ENCODE assay signal across 12 cellular contexts in the genomic region with DNA sequence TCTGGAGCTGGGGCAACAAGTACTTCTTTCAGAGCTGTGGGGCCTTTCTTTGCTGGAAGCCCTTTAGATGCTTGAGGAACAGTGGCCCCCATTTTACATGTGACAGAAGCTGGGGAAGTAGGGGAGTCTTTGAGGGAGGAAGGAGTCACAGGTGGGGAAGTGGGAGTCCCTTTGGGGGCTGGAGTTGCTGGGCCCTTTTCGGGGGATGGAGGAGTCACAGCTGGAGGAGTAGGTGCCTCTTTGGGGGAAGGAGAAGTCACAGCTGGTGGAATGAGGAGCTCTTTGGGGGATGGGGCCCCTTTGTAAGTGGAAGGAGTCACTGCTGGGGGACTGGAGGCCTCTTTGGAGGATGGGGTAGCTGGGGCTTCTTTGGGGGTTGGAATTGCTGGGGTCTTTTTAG. TPM values are rescaled to one million over a fixed set of nuclear protein-coding genes. Genes with fewer than 3 reads are reported as not detected.
DNase-seq lines count a peak whose midpoint lies in the region; ATAC-seq and TF ChIP-seq lines count a peak whose summit lies in the region.
"Had no signal": no experiment of that assay in that cellular context is flagged by ENCODE, and none has a peak within 500 bp of the region (broad histone marks: within the 10 kb centered on the region; RNA-seq: fewer than 3 reads in every experiment).

No MANE protein-coding gene starts in this region.

- peak overlapping the region; percentile 7 for H3K4me3 Mint-ChIP-seq in activated T-cell treated with anti-CD3 and anti-CD28 coated beads, Interleukin-2, amount 50 U/mL, for 72 hours

- peaks cover 49% of the 10 kb centered on the region for H4K20me1 ChIP-seq in SU-DHL-6 (ENCODE audit: low read depth, low read length)

- peaks cover 55% of the 10 kb centered on the region for H3K4me1 Mint-ChIP-seq in activated T-cell treated with anti-CD3 and anti-CD28 coated beads, Interleukin-2, amount 50 U/mL, for 72 hours (ENCODE audit: low read depth)

- H3K4me1 ChIP-seq in iPS-20b (ENCODE audit: insufficient read depth, low read length) = peaks cover 24% of the 10 kb centered on the region; the same call in 1 of the 2 replicates
- H3K4me1 ChIP-seq in thymus (ENCODE audit: control insufficient read depth, insufficient read depth, low read length) = peaks cover 37% of the 10 kb centered on the region
- peaks cover 35 to 68% (median 46%) of the 10 kb centered on the region in 4 donors for H3K4me1 ChIP-seq in upper lobe of left lung

- peaks cover 27% of the 10 kb centered on the region for H3K36me3 ChIP-seq in SU-DHL-6 (ENCODE audit: low read length)
- peaks cover 86% of the 10 kb centered on the region for H3K36me3 ChIP-seq in iPS-20b (ENCODE audit: insufficient read depth, low read depth, low read length)
- peaks cover 64% of the 10 kb centered on the region for H3K36me3 ChIP-seq in thymus (ENCODE audit: control insufficient read depth, insufficient read depth)
- H3K36me3 ChIP-seq in upper lobe of left lung = peaks cover 28 to 76% (median 47%) of the 10 kb centered on the region in 4 donors

- TF ChIP-seq POLR2A in upper lobe of left lung (IDR thresholded peaks at IDR 0.05) = no peak

- H3K4me2 ChIP-seq in SU-DHL-6 (ENCODE audit: low read depth, low read length, poor library complexity, severe bottlenecking) = no peak overlapping the region

- no peak overlapping the region for H3K9ac ChIP-seq in SU-DHL-6 (ENCODE audit: low read length)
- H3K9ac ChIP-seq in iPS-20b (ENCODE audit: low read depth, low read length) = 0 out of 2 replicates have a peak overlapping the region, but pooled peaks have one; percentile 23

- peaks cover 42% of the 10 kb centered on the region for H3F3A ChIP-seq in SU-DHL-6 (ENCODE audit: insufficient read depth)

- 14% methylated on average over 1 of the region's 1 CpG for WGBS in thymus
- WGBS in upper lobe of left lung, 2 donors = 39 to 64% methylated on average over 1 of the region's 1 CpG

- H3K9me3 Mint-ChIP-seq in activated T-cell treated with anti-CD3 and anti-CD28 coated beads, Interleukin-2, amount 50 U/mL, for 72 hours = no peaks in the 10 kb centered on the region

- H3K4me3 ChIP-seq in SU-DHL-6 (ENCODE audit: insufficient read depth, low read length, poor library complexity, severe bottlenecking) = no peak overlapping the region
- H3K4me3 ChIP-seq in iPS-20b (ENCODE audit: low read length) = no peak overlapping the region
- H3K4me3 ChIP-seq in thymus (ENCODE audit: low read length) = no peak overlapping the region
- no peak overlapping the region for H3K4me3 ChIP-seq in upper lobe of left lung

- peaks cover 27 to 61% of the 10 kb centered on the region in 2 donors for H3K36me3 Mint-ChIP-seq in activated T-cell treated with anti-CD3 and anti-CD28 coated beads, Interleukin-2, amount 50 U/mL, for 72 hours (ENCODE audit: insufficient read depth in 2 of 2)

- H3K9me2 ChIP-seq in SU-DHL-6 (replicated peaks; ENCODE audit: insufficient read depth, low read length) = no peaks in the 10 kb centered on the region

- no peak overlapping the region for H2AFZ ChIP-seq in SU-DHL-6 (ENCODE audit: low read depth, low read length, severe bottlenecking)

- H3K27ac ChIP-seq in SU-DHL-6 (ENCODE audit: low read depth, low read length) = peak overlapping the region; percentile 46; the same call in 1 of the 2 replicates
- no peak overlapping the region for H3K27ac ChIP-seq in iPS-20b (ENCODE audit: low read length)
- peak overlapping the region; percentile 20 for H3K27ac ChIP-seq in thymus (ENCODE audit: low read depth)
- no peak overlapping the region for H3K27ac ChIP-seq in upper lobe of left lung

- peaks cover 56% of the 10 kb centered on the region for H3K79me2 ChIP-seq in SU-DHL-6 (ENCODE audit: insufficient read depth, low read length)

- H3K27me3 ChIP-seq in SU-DHL-6 (ENCODE audit: low read length) = no peaks in the 10 kb centered on the region
- H3K27me3 ChIP-seq in iPS-20b (ENCODE audit: insufficient read depth, low read length) = no peaks in the 10 kb centered on the region
- no peaks in the 10 kb centered on the region for H3K27me3 ChIP-seq in thymus (ENCODE audit: control insufficient read depth, insufficient read depth)
- no peaks in the 10 kb centered on the region for H3K27me3 ChIP-seq in upper lobe of left lung

- TF ChIP-seq CTCF in SU-DHL-6 (IDR thresholded peaks at IDR 0.05; ENCODE audit: insufficient read depth, low read length, poor library complexity, severe bottlenecking) = no peak
- TF ChIP-seq CTCF in upper lobe of left lung (IDR thresholded peaks at IDR 0.05) = no peak

- TF ChIP-seq EP300 in upper lobe of left lung (IDR thresholded peaks at IDR 0.05) = no peak

- no peaks in the 10 kb centered on the region for H3K27me3 Mint-ChIP-seq in activated T-cell treated with anti-CD3 and anti-CD28 coated beads, Interleukin-2, amount 50 U/mL, for 72 hours (ENCODE audit: low read depth)

- peak overlapping the region; percentile 67 for H3K27ac Mint-ChIP-seq in activated T-cell treated with anti-CD3 and anti-CD28 coated beads, Interleukin-2, amount 50 U/mL, for 72 hours

- no peak for DNase-seq in activated T-cell treated with anti-CD3 and anti-CD28 coated beads, Interleukin-2, amount 50 U/mL, for 72 hours
- no peak for DNase-seq in activated T-cell treated with anti-CD3 and anti-CD28 coated beads, Interleukin-2, amount 50 U/mL, for 48 hours
- no peak for DNase-seq in upper lobe of left lung
- DNase-seq: cortex of kidney; foreskin fibroblast; kidney glomerular epithelial cell; stimulated activated CD4-positive, alpha-beta T cell treated with anti-CD3 and anti-CD28 coated beads, Interleukin-2, amount 100 ng/mL, for 24 hours had no signal

- ATAC-seq in activated T-cell treated with anti-CD3 and anti-CD28 coated beads, Interleukin-2, amount 50 U/mL, for 72 hours (replicated peaks in 1 of 2) = no peak
- ATAC-seq in HG02571 (IDR thresholded peaks at IDR 0.05; ENCODE audit: unreplicated experiment) = no peak
- ATAC-seq in upper lobe of left lung (ENCODE audit: low FRiP score in 2 of 2) = no peak
- no peak for ATAC-seq in HG02798 (IDR thresholded peaks at IDR 0.05; ENCODE audit: poor library complexity, unreplicated experiment)

- H3K9me3 ChIP-seq in SU-DHL-6 (ENCODE audit: insufficient read depth, low read length) = no peaks in the 10 kb centered on the region
- H3K9me3 ChIP-seq in iPS-20b (ENCODE audit: insufficient read depth, low read depth, low read length) = no peaks in the 10 kb centered on the region
- H3K9me3 ChIP-seq in thymus (ENCODE audit: control insufficient read depth) = no peaks in the 10 kb centered on the region
- no peaks in the 10 kb centered on the region for H3K9me3 ChIP-seq in upper lobe of left lung

RNA-seq across cellular contexts. Expression of a gene that starts 8.6 kb away (rescaled TPM):
- 100 to 1,000 TPM; 903 to 922 TPM for total RNA-seq in activated T-cell treated with anti-CD3 and anti-CD28 coated beads, Interleukin-2, amount 50 U/mL, for 72 hours
- polyA plus RNA-seq in thymus = 3,035 TPM
- total RNA-seq in upper lobe of left lung = 100 to 1,000 TPM; 419 to 868 (median 611) TPM

RNA-seq across cellular contexts. Expression of a gene that starts 28.4 kb away (rescaled TPM):
- total RNA-seq in activated T-cell treated with anti-CD3 and anti-CD28 coated beads, Interleukin-2, amount 50 U/mL, for 72 hours = 100 to 1,000 TPM; 166 to 192 TPM
- polyA plus RNA-seq in thymus = 161 TPM
- 100 to 1,000 TPM in 3 of 6 donors, 10 to 100 TPM in 3; 41.9 to 156 (median 105) TPM for total RNA-seq in upper lobe of left lung

RNA-seq across cellular contexts. Expression of a gene that starts 35.7 kb away (rescaled TPM):
- total RNA-seq in activated T-cell treated with anti-CD3 and anti-CD28 coated beads, Interleukin-2, amount 50 U/mL, for 72 hours = 10 to 100 TPM; 84.5 to 96.4 TPM
- polyA plus RNA-seq in thymus = 6.9 TPM
- 10 to 100 TPM in 1 of 6 donors, 1 to 10 TPM in 5; 3.5 to 19.9 (median 8.4) TPM for total RNA-seq in upper lobe of left lung

RNA-seq across cellular contexts. Expression of a gene that starts 46.7 kb away (rescaled TPM):
- total RNA-seq in activated T-cell treated with anti-CD3 and anti-CD28 coated beads, Interleukin-2, amount 50 U/mL, for 72 hours = 1 to 10 TPM; 6.6 to 7.3 TPM
- polyA plus RNA-seq in thymus = 0.62 TPM
- 100 to 1,000 TPM in 2 of 6 donors, 10 to 100 TPM in 4; 45.2 to 123 (median 73.5) TPM for total RNA-seq in upper lobe of left lung

Comparison
In these comparisons a context has a peak if more than half of its experiments do, and no peak if none do; other contexts are left out.
1. H3K27ac ChIP-seq: peak in SU-DHL-6 (single experiment) and thymus (single experiment); none in iPS-20b (single experiment) and upper lobe of left lung (0 of 4).
2. RNA of a gene that starts 35.7 kb away (total RNA-seq): 84.5 to 96.4 TPM in activated T-cell treated with anti-CD3 and anti-CD28 coated beads, Interleukin-2, amount 50 U/mL, for 72 hours; 3.5 to 19.9 TPM in upper lobe of left lung; every median in the first group is over 4 times any median in the second.